Comparison of ENCODE assay signal across 8 cellular contexts in the genomic region with DNA sequence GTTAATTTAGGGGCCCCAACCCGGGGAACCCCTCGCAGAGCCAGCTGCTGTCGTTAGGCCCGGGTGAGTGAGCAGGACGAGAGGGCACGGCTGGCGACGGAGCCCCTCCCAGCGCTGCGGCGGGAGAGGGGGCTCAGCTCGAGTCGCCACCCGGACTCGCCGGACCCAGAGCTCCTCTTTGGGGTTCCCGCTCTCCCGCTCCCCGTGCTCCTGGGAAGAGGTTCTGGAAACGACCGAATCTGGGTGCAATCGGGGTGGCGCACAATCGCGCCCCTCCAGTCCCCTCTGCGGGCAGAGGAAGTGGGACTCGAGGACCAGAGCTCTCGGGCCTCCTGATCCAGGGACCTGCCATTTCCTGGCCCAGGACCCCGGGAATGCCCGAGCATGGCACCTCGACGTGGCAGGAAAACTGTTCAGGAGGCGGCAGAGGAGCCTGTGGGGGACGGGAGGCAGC. TPM values are rescaled to one million over a fixed set of nuclear protein-coding genes. Genes with fewer than 3 reads are reported as not detected.
A peak's percentile ranks its signal among the peaks of the same experiment; 100 is the strongest.
DNase-seq lines count a peak whose midpoint lies in the region; ATAC-seq, FAIRE-seq and TF ChIP-seq lines count a peak whose summit lies in the region.

No MANE protein-coding gene starts in this region.

- no peak for FAIRE-seq in pancreas (lab: Jason Lieb, UNC)
- no peak for FAIRE-seq in frontal cortex (lab: Jason Lieb, UNC)

- no peaks in the 10 kb centered on the region for H3K9me2 ChIP-seq in OCI-LY1 (ENCODE audit: low read depth, low read length)

- H3K36me3 ChIP-seq in OCI-LY1 (ENCODE audit: insufficient read depth, low read length) (no peaks in the 10 kb centered on the region), pancreas (no peaks in the 10 kb centered on the region)

- ATAC-seq in esophagus mucosa (peak; percentile 7), pancreas (peak; percentile 17 to 32 (median 27))

- peak overlapping the region; percentile 90 for H3K4me2 ChIP-seq in OCI-LY1 (ENCODE audit: low read length)

- DNase-seq in GM13976 (ENCODE audit: low spot score): peak; percentile 13
- peak in 2 of 6 donors; percentile 25 to 61 for DNase-seq in pancreas
- no peak for DNase-seq in frontal cortex (ENCODE audit: low spot score in 2 of 2)
- no peak for DNase-seq in HuH-7 (ENCODE audit: low spot score)
- no peak for DNase-seq in GM19240 (ENCODE audit: insufficient read length, low spot score)
- DNase-seq in activated gamma-delta T cell treated with Interleukin-2 at 50 U/mL for 16 hours: no peak

- no peaks in the 10 kb centered on the region for H3K27me3 ChIP-seq in OCI-LY1 (ENCODE audit: insufficient read depth, low read length)
- H3K27me3 ChIP-seq in pancreas: no peaks in the 10 kb centered on the region

- 1 to 30% methylated on average over 34 of the region's 34 CpGs for WGBS in pancreas, 2 donors

- peak overlapping the region; percentile 72 for H3K9ac ChIP-seq in OCI-LY1 (ENCODE audit: low read length)

- TF ChIP-seq CTCF in GM13976 (IDR thresholded peaks at IDR 0.05; ENCODE audit: borderline replicate concordance, control extremely low read depth, extremely low read depth, insufficient read depth, missing control alignments) (no peak), OCI-LY1 (IDR thresholded peaks at IDR 0.05; ENCODE audit: low read length) (no peak), pancreas (IDR thresholded peaks at IDR 0.05) (peak in 1 of 4 donors; percentile 7)

- H3F3A ChIP-seq in OCI-LY1 (ENCODE audit: insufficient read depth, low read length): no peaks in the 10 kb centered on the region

- H4K20me1 ChIP-seq in OCI-LY1 (ENCODE audit: insufficient read depth, low read length): no peaks in the 10 kb centered on the region

- H3K27ac ChIP-seq in OCI-LY1 (ENCODE audit: low read depth, low read length, poor library complexity, severe bottlenecking) (no peak overlapping the region), pancreas (no peak overlapping the region)

- H3K4me1 ChIP-seq in OCI-LY1 (ENCODE audit: insufficient read depth, low read length, severe bottlenecking) (peaks cover 5% of the 10 kb centered on the region), pancreas (no peaks in the 10 kb centered on the region)

- H3K79me2 ChIP-seq in OCI-LY1 (ENCODE audit: insufficient read depth, low read length): no peaks in the 10 kb centered on the region

- peak overlapping the region; percentile 69 for H3K4me3 ChIP-seq in OCI-LY1 (ENCODE audit: low read depth, low read length, poor library complexity, severe bottlenecking)
- peak overlapping the region; percentile 21 to 53 (median 32) for H3K4me3 ChIP-seq in pancreas

- intact Hi-C loops in pancreas (cut with DNase I): no loop called here

- H3K9me3 ChIP-seq in OCI-LY1 (ENCODE audit: low read length) (no peaks in the 10 kb centered on the region), pancreas (no peaks in the 10 kb centered on the region)

- peak overlapping the region; percentile 83 for H2AFZ ChIP-seq in OCI-LY1 (ENCODE audit: low read length)

- in situ Hi-C loops in GM13976 (cut with MboI; ENCODE audit: low sequenced_read_pairs, unreplicated experiment): loop anchor here (10.0 kb wide), 1 partner anchor 329 kb away; a partner anchor contains a TSS

RNA-seq across cellular contexts. Expression of a gene that starts 37.3 kb away (rescaled TPM):
- total RNA-seq in esophagus mucosa: 33.8 TPM
- 10 to 100 TPM; 32.9 to 52.0 (median 40.5) TPM for total RNA-seq in pancreas
- polyA plus RNA-seq in pancreas: 10 to 100 TPM; 61.5 to 78.7 TPM
- total RNA-seq in frontal cortex: 4.5 TPM

RNA-seq across cellular contexts. Expression of a gene that starts 40.7 kb away (rescaled TPM):
- total RNA-seq in esophagus mucosa: 4.2 TPM
- 1 to 10 TPM; 2.3 to 6.7 (median 3.4) TPM for total RNA-seq in pancreas
- 1 to 10 TPM; 1.8 to 4.7 TPM for polyA plus RNA-seq in pancreas
- total RNA-seq in frontal cortex: 12.2 TPM

RNA-seq across cellular contexts. Expression of a gene that starts 58.5 kb away (rescaled TPM):
- 51.4 TPM for total RNA-seq in esophagus mucosa
- 100 to 1,000 TPM in 2 of 6 donors, 10 to 100 TPM in 4; 11.5 to 292 (median 53.4) TPM for total RNA-seq in pancreas
- 100 to 1,000 TPM; 143 to 175 TPM for polyA plus RNA-seq in pancreas
- total RNA-seq in frontal cortex: 2.9 TPM
